ENCODE assay signal across 15 cellular contexts in genomic region chr7:148622887-148623585, GRCh38. TPM values are rescaled to one million over a fixed set of nuclear protein-coding genes. Genes with fewer than 3 reads are reported as not detected.
DNase-seq lines count a peak whose midpoint lies in the region; ATAC-seq and TF ChIP-seq lines count a peak whose summit lies in the region.
"Had no signal": no experiment of that assay in that cellular context is flagged by ENCODE, and none has a peak within 500 bp of the region (broad histone marks: within the 10 kb centered on the region; RNA-seq: fewer than 3 reads in every experiment).

No MANE protein-coding gene starts in this region.

- H3K36me3 ChIP-seq in SK-N-MC (ENCODE audit: insufficient read depth, low read length) = no peaks in the 10 kb centered on the region
- no peaks in the 10 kb centered on the region for H3K36me3 ChIP-seq in mesendoderm (ENCODE audit: control insufficient read depth, insufficient read depth, low read length)
- no peaks in the 10 kb centered on the region for H3K36me3 ChIP-seq in tibial artery
- H3K36me3 ChIP-seq: gastrocnemius medialis, thoracic aorta had no signal

- no peak overlapping the region for H3K18ac ChIP-seq in mesendoderm (ENCODE audit: low read length)

- H4K5ac ChIP-seq in mesendoderm (ENCODE audit: low read length) = no peak overlapping the region

- CTCF ChIA-PET in HEK293T (lab: Yijun Ruan, JAX) = interaction anchor here (0.7 to 2.5 kb wide), 4 partner anchors 14 to 110 kb away, joined by 3 to 7 read pairs (median 4); no protein-coding TSS in a partner anchor

- H3K27ac ChIP-seq in SK-N-MC (peak overlapping the region; percentile 71; the same call in 1 of the 2 replicates), mesendoderm (ENCODE audit: low read depth, low read length) (no peak overlapping the region), tibial artery (no peak overlapping the region)
- H3K27ac ChIP-seq: thoracic aorta had no signal

- H3K4ac ChIP-seq in mesendoderm (ENCODE audit: low read depth, low read length) = no peak overlapping the region

- H3K27me3 ChIP-seq in mesendoderm (ENCODE audit: insufficient read depth, low read length, poor library complexity) (no peaks in the 10 kb centered on the region), tibial artery (peaks cover 0 to 25% of the 10 kb centered on the region in 2 donors)
- H3K27me3 ChIP-seq: gastrocnemius medialis had no signal

- H3K23ac ChIP-seq in mesendoderm (ENCODE audit: low read length) = no peak overlapping the region

- POLR2A ChIA-PET in HEK293T (lab: Yijun Ruan, JAX) = interaction anchor here (1.5 kb wide), 1 partner anchor 76 kb away, joined by 6 read pairs; the partner anchor contains the start of gene CUL1

- no peak overlapping the region for H2BK5ac ChIP-seq in mesendoderm (ENCODE audit: low read length)

- no peaks in the 10 kb centered on the region for H3K79me1 ChIP-seq in mesendoderm (ENCODE audit: low read length)

- H3K9ac ChIP-seq in SK-N-MC (ENCODE audit: insufficient read length) (no peak overlapping the region), mesendoderm (ENCODE audit: low read length) (no peak overlapping the region)

- peak overlapping the region; percentile 55 for H3K4me3 ChIP-seq in SK-N-MC
- no peak overlapping the region for H3K4me3 ChIP-seq in mesendoderm (ENCODE audit: low read length)
- H3K4me3 ChIP-seq in tibial artery = no peak overlapping the region
- H3K4me3 ChIP-seq: thoracic aorta had no signal

- H2BK120ac ChIP-seq in mesendoderm (ENCODE audit: low read depth, low read length) = no peak overlapping the region

- TF ChIP-seq CTCF in tibial artery (IDR thresholded peaks at IDR 0.05) = no peak

- H3K9me3 ChIP-seq in SK-N-MC (ENCODE audit: low read depth, low read length) (no peaks in the 10 kb centered on the region), tibial artery (no peaks in the 10 kb centered on the region)
- H3K9me3 ChIP-seq: gastrocnemius medialis, thoracic aorta had no signal

- DNase-seq in HEK293T (ENCODE audit: extremely low spot score) (peak; percentile 55), NCI-H2107 (lab: John Stamatoyannopoulos, UW) (peak; percentile 28), SK-N-MC (ENCODE audit: low read depth, low spot score) (peak; percentile 67), mesendoderm (peak; percentile 22), A172 (ENCODE audit: low spot score) (no peak), tibial artery (no peak)
- DNase-seq: amniotic stem cell, gastrocnemius medialis, NCI-H1048 had no signal

- H2BK15ac ChIP-seq in mesendoderm (replicated peaks; ENCODE audit: low read depth) = no peak overlapping the region

- no peak overlapping the region for H2AK5ac ChIP-seq in mesendoderm (ENCODE audit: low read length)

- H3K4me1 ChIP-seq in mesendoderm (ENCODE audit: control insufficient read depth, low read depth, low read length) (no peaks in the 10 kb centered on the region), tibial artery (peaks cover 0 to 5% (median 0%) of the 10 kb centered on the region in 4 donors)

- no peak overlapping the region for H3K4me2 ChIP-seq in mesendoderm (ENCODE audit: low read length)

- no peak overlapping the region for H4K8ac ChIP-seq in mesendoderm (ENCODE audit: low read depth, low read length)

- H3K56ac ChIP-seq in mesendoderm (ENCODE audit: low read length) = no peak overlapping the region

- H3K79me2 ChIP-seq in mesendoderm (ENCODE audit: control insufficient read depth, insufficient read depth, low read length) = no peaks in the 10 kb centered on the region

- ATAC-seq in GM19395 (IDR thresholded peaks at IDR 0.05; ENCODE audit: unreplicated experiment) (no peak), HG03139 (IDR thresholded peaks at IDR 0.05; ENCODE audit: unreplicated experiment) (no peak)
- ATAC-seq: gastrocnemius medialis; natural killer cell treated with Interleukin-12 subunit alpha and Interleukin-12 subunit beta and Interleukin-15 and Interleukin-18, amount 100 ng/mL, for 72 hours had no signal

- intact Hi-C loops in tibial artery (cut with DNase I; ENCODE audit: low total_unique reads) = no loop called here

- WGBS in mesendoderm (ENCODE audit: extremely low coverage, insufficient coverage, low lambda C conversion rate) = no CpG with 5 or more reads among the region's 8 CpGs

TF ChIP-seq in HEK293T, 16 proteins besides CTCF, POLR2A, EP300 and RAD21:
- no peak for TF ChIP-seq SP1 (IDR thresholded peaks at IDR 0.05)
- TF ChIP-seq ZNF384 (IDR thresholded peaks at IDR 0.05) = peak; percentile 72
- TF ChIP-seq PKNOX1 (IDR thresholded peaks at IDR 0.05) = peak; percentile 81
TF ChIP-seq in HEK293T: peak in this region for 2.

RNA-seq across cellular contexts. Expression of gene C7orf33, which starts 32.5 kb away (rescaled TPM):
- not detected for polyA plus RNA-seq in mesendoderm (2013, experiment 1 of 2)
- not detected for polyA plus RNA-seq in mesendoderm (2013, experiment 2 of 2)
- not detected in 2 replicates for total RNA-seq in A172 (2014; rRNA removed; shearing (Covaris generic))
- total RNA-seq: gastrocnemius medialis; natural killer cell treated with Interleukin-12 subunit alpha and Interleukin-12 subunit beta and Interleukin-15 and Interleukin-18, amount 100 ng/mL, for 72 hours; skeletal muscle tissue; thoracic aorta had no signal
- polyA plus RNA-seq: keratinocyte had no signal

Comparison
In these comparisons a context has a peak if more than half of its experiments do, and no peak if none do; other contexts are left out.
1. DNase-seq: peak in HEK293T (single experiment), NCI-H2107 (single experiment), SK-N-MC (single experiment) and mesendoderm (single experiment); none in A172 (single experiment) and tibial artery (0 of 2).